ENCODE assay signal across 24 cellular contexts in the genomic region with DNA sequence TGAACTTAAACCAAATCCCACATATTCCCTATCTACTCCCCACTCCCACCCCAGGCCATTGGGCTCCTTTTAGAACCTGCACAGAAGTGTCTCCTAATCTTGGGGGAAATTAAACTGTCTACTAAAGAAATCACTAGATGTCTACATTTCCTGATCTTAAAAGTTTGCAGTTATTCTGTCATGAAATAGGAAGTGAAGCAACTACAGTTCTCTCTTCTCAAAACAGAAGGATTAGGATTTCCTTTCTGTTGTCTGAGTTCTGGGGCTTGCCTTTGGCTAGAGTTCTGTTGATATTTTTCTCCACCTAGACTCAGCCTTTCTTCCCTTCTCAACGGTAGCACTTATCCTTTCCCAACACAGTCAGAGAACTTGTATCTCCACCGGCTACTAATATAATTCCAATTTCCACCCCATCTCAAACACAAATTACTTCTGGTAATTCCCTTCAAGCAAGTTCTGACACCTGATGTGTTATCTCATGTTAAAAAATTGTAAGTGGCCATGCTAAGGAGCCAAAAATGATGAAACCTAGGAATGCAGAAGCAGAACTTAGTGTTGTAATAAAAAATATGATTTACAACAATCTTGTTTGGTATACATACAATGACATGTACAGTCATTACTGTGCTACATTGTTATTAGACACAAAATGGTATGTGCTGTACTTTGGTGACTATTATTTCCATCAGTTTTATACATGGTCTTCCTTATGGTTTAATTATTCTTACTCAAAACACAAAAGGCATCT. TPM values are rescaled to one million over a fixed set of nuclear protein-coding genes. Genes with fewer than 3 reads are reported as not detected.
DNase-seq lines count a peak whose midpoint lies in the region; ATAC-seq and TF ChIP-seq lines count a peak whose summit lies in the region.
"Had no signal": no experiment of that assay in that cellular context is flagged by ENCODE, and none has a peak within 500 bp of the region (broad histone marks: within the 10 kb centered on the region; RNA-seq: fewer than 3 reads in every experiment).

No MANE protein-coding gene starts in this region.

- H3K27ac Mint-ChIP-seq in naive thymus-derived CD4-positive, alpha-beta T cell = no peak overlapping the region
- H3K27ac Mint-ChIP-seq: CD4-positive, alpha-beta T cell; IgD-negative memory B cell; T-cell had no signal

- no peaks in the 10 kb centered on the region for H3K27me3 ChIP-seq in naive thymus-derived CD4-positive, alpha-beta T cell (ENCODE audit: control insufficient read depth in 2 of 2, insufficient read depth in 2 of 2, low read length in 2 of 2)
- H3K27me3 ChIP-seq in brain microvascular endothelial cell (replicated peaks) = no peaks in the 10 kb centered on the region
- H3K27me3 ChIP-seq: SJSA1 had no signal

- DNase-seq in AML-193 (lab: John Stamatoyannopoulos, UW) (peak; percentile 85 to 90), Kasumi-1 (lab: John Stamatoyannopoulos, UW) (peak; percentile 64 to 80), SKM-1 (lab: John Stamatoyannopoulos, UW; ENCODE audit: unreplicated experiment) (peak; percentile 70), dedifferentiated amniotic fluid mesenchymal stem cell (ENCODE audit: extremely low spot score) (no peak), NCI-H187 treated with DMSO at 0.1 percent for 48 hours (lab: John Stamatoyannopoulos, UW) (no peak), DMS153 (lab: John Stamatoyannopoulos, UW) (no peak), brain microvascular endothelial cell (no peak)
- no peak for DNase-seq in naive thymus-derived CD4-positive, alpha-beta T cell
- DNase-seq: CD4-positive, alpha-beta T cell; DND-41; GDM1; GM23248; NCI-H1105; NCI-H1694 treated with DMSO at 0.1 percent for 48 hours; NCI-H82; RPMI8226; T-cell had no signal

- no peak overlapping the region for H3K27ac ChIP-seq in naive thymus-derived CD4-positive, alpha-beta T cell (ENCODE audit: low read depth, low read length)
- H3K27ac ChIP-seq in brain microvascular endothelial cell = no peak overlapping the region
- H3K27ac ChIP-seq: GM23248, SJSA1 had no signal

- H3K4me3 Mint-ChIP-seq in naive thymus-derived CD4-positive, alpha-beta T cell = no peak overlapping the region
- H3K4me3 Mint-ChIP-seq: CD4-positive, alpha-beta T cell; IgD-negative memory B cell; T-cell had no signal

- H3K9me3 Mint-ChIP-seq in naive thymus-derived CD4-positive, alpha-beta T cell = peaks cover 0 to 20% (median 6%) of the 10 kb centered on the region in 11 donors
- H3K9me3 Mint-ChIP-seq: CD4-positive, alpha-beta T cell had no signal

- no peaks in the 10 kb centered on the region for H3K36me3 ChIP-seq in naive thymus-derived CD4-positive, alpha-beta T cell (ENCODE audit: control insufficient read depth in 2 of 3, insufficient read depth in 3 of 3, low read length in 3 of 3)
- no peaks in the 10 kb centered on the region for H3K36me3 ChIP-seq in brain microvascular endothelial cell (replicated peaks)
- H3K36me3 ChIP-seq: SJSA1 had no signal

- POLR2A ChIA-PET in naive thymus-derived CD4-positive, alpha-beta T cell (lab: Charles Lee) = no interaction called here

- H3K36me3 Mint-ChIP-seq in naive thymus-derived CD4-positive, alpha-beta T cell = peaks cover 0 to 7% (median 0%) of the 10 kb centered on the region in 5 donors
- H3K36me3 Mint-ChIP-seq: IgD-negative memory B cell had no signal

- intact Hi-C loops in naive thymus-derived CD4-positive, alpha-beta T cell (cut with micrococcal nuclease) = no loop called here

- in situ Hi-C loops in brain microvascular endothelial cell (cut with HindIII; ENCODE audit: low pct_ligation_motif_present, low sequenced_read_pairs) = no loop called here

- H3K4me1 ChIP-seq in naive thymus-derived CD4-positive, alpha-beta T cell (ENCODE audit: control insufficient read depth in 2 of 2, insufficient read depth in 2 of 2, low read length in 2 of 2) = no peaks in the 10 kb centered on the region
- H3K4me1 ChIP-seq: SJSA1 had no signal

- no peak for TF ChIP-seq CTCF in brain microvascular endothelial cell (IDR thresholded peaks at IDR 0.05; ENCODE audit: low read depth, low read length, missing control alignments)

- peak; percentile 54 for ATAC-seq in naive thymus-derived CD4-positive, alpha-beta T cell
- ATAC-seq: HCT116, T-cell had no signal

- CTCF ChIA-PET in naive thymus-derived CD4-positive, alpha-beta T cell (lab: Charles Lee) = no interaction called here

- peaks cover 0 to 32% (median 11%) of the 10 kb centered on the region in 5 donors for H3K27me3 Mint-ChIP-seq in naive thymus-derived CD4-positive, alpha-beta T cell
- H3K27me3 Mint-ChIP-seq: IgD-negative memory B cell had no signal

- H3K4me1 Mint-ChIP-seq in naive thymus-derived CD4-positive, alpha-beta T cell = peaks cover 0 to 6% (median 0%) of the 10 kb centered on the region in 7 donors
- H3K4me1 Mint-ChIP-seq: IgD-negative memory B cell, T-cell had no signal

- no peaks in the 10 kb centered on the region for H3K9me3 ChIP-seq in naive thymus-derived CD4-positive, alpha-beta T cell (ENCODE audit: control insufficient read depth in 2 of 3, low read length in 3 of 3)
- H3K9me3 ChIP-seq: SJSA1 had no signal

- H3K4me3 ChIP-seq in naive thymus-derived CD4-positive, alpha-beta T cell (ENCODE audit: low read length) = no peak overlapping the region
- no peak overlapping the region for H3K4me3 ChIP-seq in brain microvascular endothelial cell (ENCODE audit: low read depth, low read length)
- H3K4me3 ChIP-seq: GM23248, SJSA1 had no signal

RNA-seq across cellular contexts. Expression of a gene that starts 12.1 kb away (rescaled TPM):
- total RNA-seq in naive thymus-derived CD4-positive, alpha-beta T cell = not detected
- polyA plus RNA-seq in naive thymus-derived CD4-positive, alpha-beta T cell = not detected
- total RNA-seq: A172; CD4-positive, alpha-beta T cell; GM23248; HT1080; NCI-H460; SJSA1; T-cell had no signal
- polyA plus RNA-seq: GM23248, IgD-negative memory B cell had no signal

RNA-seq across cellular contexts. Expression of a gene that starts 18.5 kb away (rescaled TPM):
- 1 to 10 TPM in 2 of 5 experiments, under 1 TPM in 2, not detected in 1; 0.49 to 3.5 (median 1.0) TPM for total RNA-seq in naive thymus-derived CD4-positive, alpha-beta T cell
- polyA plus RNA-seq in naive thymus-derived CD4-positive, alpha-beta T cell = not detected
- total RNA-seq: A172; CD4-positive, alpha-beta T cell; GM23248; HT1080; NCI-H460; OCI-LY7; SJSA1; T-cell had no signal
- polyA plus RNA-seq: GM23248, IgD-negative memory B cell had no signal

RNA-seq across cellular contexts. Expression of a gene that starts 45.3 kb away (rescaled TPM):
- total RNA-seq in naive thymus-derived CD4-positive, alpha-beta T cell = not detected
- not detected for polyA plus RNA-seq in naive thymus-derived CD4-positive, alpha-beta T cell
- total RNA-seq: A172; CD4-positive, alpha-beta T cell; GM23248; HT1080; NCI-H460; OCI-LY7; SJSA1; T-cell had no signal
- polyA plus RNA-seq: GM23248, IgD-negative memory B cell had no signal

Comparison
In these comparisons a context has a peak if more than half of its experiments do, and no peak if none do; other contexts are left out.
1. DNase-seq: peak in AML-193 (2 of 2), Kasumi-1 (2 of 2) and SKM-1 (single experiment); none in naive thymus-derived CD4-positive, alpha-beta T cell (0 of 9), dedifferentiated amniotic fluid mesenchymal stem cell (single experiment), NCI-H187 treated with DMSO at 0.1 percent for 48 hours (single experiment), DMS153 (single experiment) and brain microvascular endothelial cell (single experiment).